1 cellular context compared by ENCODE assay signal in the genomic region with DNA sequence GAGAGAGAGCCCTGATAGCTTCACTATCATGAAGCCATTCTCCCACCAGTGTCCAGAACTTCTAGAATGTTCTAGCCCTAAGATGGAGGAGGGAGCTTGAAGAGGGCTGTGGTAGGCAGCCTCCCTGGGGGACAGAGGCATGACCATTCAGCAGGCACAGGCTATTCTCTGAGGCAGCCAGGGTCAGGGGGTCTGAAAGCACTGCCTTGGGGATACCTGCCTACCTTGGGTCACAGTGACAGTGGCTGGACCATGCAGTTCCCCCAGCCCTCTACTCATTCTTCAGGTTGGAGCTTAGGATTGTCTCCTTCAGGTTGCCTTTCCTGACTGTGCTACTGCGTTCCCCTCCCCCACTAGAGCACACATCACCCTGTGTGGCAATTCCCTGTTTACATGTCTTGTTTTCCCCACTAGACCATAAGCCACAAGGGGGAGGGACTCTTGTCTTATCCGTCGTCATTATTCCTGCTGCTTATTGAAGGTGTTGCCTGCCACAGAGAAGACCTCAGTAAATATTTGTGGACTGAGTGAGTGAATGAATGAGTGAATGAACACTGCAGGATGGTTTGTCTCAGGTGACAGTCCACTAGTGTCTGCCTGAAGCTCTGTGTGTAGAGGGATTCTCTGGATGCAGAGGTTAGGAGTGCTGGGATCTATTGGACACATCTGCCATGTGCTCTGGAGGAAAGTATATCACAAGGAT.
TF ChIP-seq lines count a peak whose summit lies in the region.

No MANE protein-coding gene starts in this region.

TF ChIP-seq in IMR-90, 13 proteins besides CTCF, POLR2A, EP300 and RAD21:
- no peak for TF ChIP-seq MAFK (IDR thresholded peaks at IDR 0.05; ENCODE audit: low read depth, low read length)
